29 cellular contexts compared by ENCODE assay signal in the genomic region with DNA sequence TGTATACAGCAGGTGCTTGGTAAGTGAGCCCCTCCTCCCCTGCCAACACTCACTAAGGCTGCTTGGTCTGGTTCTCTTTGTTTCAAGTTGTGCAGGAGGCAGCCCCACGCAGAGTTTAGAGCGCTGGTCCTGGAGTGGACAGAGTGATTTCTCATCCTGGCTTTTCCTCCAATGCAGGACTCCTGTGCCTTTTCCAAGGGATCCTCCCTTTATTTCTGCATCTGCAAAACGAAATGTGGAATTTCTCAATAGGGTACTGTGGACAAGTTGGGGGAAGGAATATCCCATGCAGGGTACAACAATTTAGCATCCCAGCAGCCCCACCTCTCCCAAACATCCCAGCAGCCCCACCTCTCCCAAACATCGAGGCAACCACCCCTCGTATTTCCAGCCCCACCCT.
"Had no signal": no experiment of that assay in that cellular context is flagged by ENCODE, and none has a peak within 500 bp of the region (broad histone marks: within the 10 kb centered on the region; RNA-seq: fewer than 3 reads in every experiment).

No MANE protein-coding gene starts in this region.

- H3K27ac Mint-ChIP-seq: mesothelial cell of epicardium; natural killer cell treated with Interleukin-12 subunit alpha and Interleukin-12 subunit beta and Interleukin-15 and Interleukin-18, amount 100 ng/mL, for 72 hours; neural progenitor cell; stimulated activated memory B cell treated with anti-CD40 and anti-IgM and Interleukin-4, amounts not matched to agents 10 μg/mL and 1 μg/mL and 100 μg/mL, for 72 hours; type B pancreatic cell had no signal

- H3K9me3 Mint-ChIP-seq: mesothelial cell of epicardium; natural killer cell treated with Interleukin-12 subunit alpha and Interleukin-12 subunit beta and Interleukin-15 and Interleukin-18, amount 100 ng/mL, for 72 hours; neural progenitor cell; stimulated activated memory B cell treated with anti-CD40 and anti-IgM and Interleukin-4, amounts not matched to agents 10 μg/mL and 1 μg/mL and 100 μg/mL, for 72 hours; type B pancreatic cell had no signal

- DNase-seq: dermis blood vessel endothelial cell; effector memory CD4-positive, alpha-beta T cell; foreskin keratinocyte; heart left ventricle; kidney; mesenchymal stem cell; mucosa of descending colon; naive B cell; ovary; psoas muscle; right cardiac atrium; sigmoid colon; stimulated activated CD4-positive, alpha-beta T cell treated with anti-CD3 and anti-CD28 coated beads, Interleukin-2, amount 100 ng/mL, for 24 hours; stimulated activated CD4-positive, alpha-beta T cell treated with anti-CD3 and anti-CD28 coated beads, Interleukin-4, amount 100 ng/mL, for 24 hours; stimulated activated naive CD8-positive, alpha-beta T cell treated with anti-CD3 and anti-CD28 coated beads, Interleukin-15, Interleukin-2, amounts not matched to agents 100 U/mL and 50 U/mL, for 24 hours; substantia nigra; testis; tibial artery had no signal

- H3K9ac ChIP-seq: neural progenitor cell had no signal

- H3K27ac ChIP-seq: coronary artery, esophagus muscularis mucosa, foreskin keratinocyte, gastroesophageal sphincter, heart left ventricle, hepatocyte, neural progenitor cell, ovary, psoas muscle, sigmoid colon, testis, tibial artery had no signal

- H3K36me3 ChIP-seq: esophagus muscularis mucosa, gastroesophageal sphincter, heart left ventricle, neural progenitor cell, ovary, sigmoid colon, tibial artery had no signal

- FAIRE-seq: endothelial cell of umbilical vein, kidney had no signal

- H3K4me2 ChIP-seq: hepatocyte, neural progenitor cell had no signal

- ATAC-seq: foreskin keratinocyte; gastroesophageal sphincter; heart left ventricle; left lobe of liver; mucosa of descending colon; natural killer cell treated with Interleukin-12 subunit alpha and Interleukin-12 subunit beta and Interleukin-15 and Interleukin-18, amount 100 ng/mL, for 72 hours; psoas muscle; right cardiac atrium; stimulated activated memory B cell treated with anti-CD40 and anti-IgM and Interleukin-4, amounts not matched to agents 10 μg/mL and 1 μg/mL and 100 μg/mL, for 72 hours; stimulated activated naive CD8-positive, alpha-beta T cell treated with anti-CD3 and anti-CD28 coated beads, Interleukin-15, Interleukin-2, amounts not matched to agents 100 U/mL and 50 U/mL, for 24 hours had no signal

- H3K4me3 Mint-ChIP-seq: mesothelial cell of epicardium; natural killer cell treated with Interleukin-12 subunit alpha and Interleukin-12 subunit beta and Interleukin-15 and Interleukin-18, amount 100 ng/mL, for 72 hours; neural progenitor cell; stimulated activated memory B cell treated with anti-CD40 and anti-IgM and Interleukin-4, amounts not matched to agents 10 μg/mL and 1 μg/mL and 100 μg/mL, for 72 hours; type B pancreatic cell had no signal

- H3K9me3 ChIP-seq: esophagus muscularis mucosa, gastroesophageal sphincter, heart left ventricle, mucosa of descending colon, ovary, psoas muscle, sigmoid colon, testis, tibial artery had no signal

- H3K36me3 Mint-ChIP-seq: mesothelial cell of epicardium; naive B cell; natural killer cell treated with Interleukin-12 subunit alpha and Interleukin-12 subunit beta and Interleukin-15 and Interleukin-18, amount 100 ng/mL, for 72 hours; neural progenitor cell; type B pancreatic cell had no signal

- H3K4me1 ChIP-seq: foreskin keratinocyte, psoas muscle had no signal

- H3K79me2 ChIP-seq: hepatocyte had no signal

- H3K27me3 ChIP-seq: ovary, testis had no signal

- H2AFZ ChIP-seq: hepatocyte, neural progenitor cell had no signal

- H3K4me3 ChIP-seq: coronary artery, esophagus muscularis mucosa, gastroesophageal sphincter, heart left ventricle, hepatocyte, mucosa of descending colon, neural progenitor cell, ovary, psoas muscle, sigmoid colon, testis, tibial artery had no signal
